10 cellular contexts compared by ENCODE assay signal in the genomic region with DNA sequence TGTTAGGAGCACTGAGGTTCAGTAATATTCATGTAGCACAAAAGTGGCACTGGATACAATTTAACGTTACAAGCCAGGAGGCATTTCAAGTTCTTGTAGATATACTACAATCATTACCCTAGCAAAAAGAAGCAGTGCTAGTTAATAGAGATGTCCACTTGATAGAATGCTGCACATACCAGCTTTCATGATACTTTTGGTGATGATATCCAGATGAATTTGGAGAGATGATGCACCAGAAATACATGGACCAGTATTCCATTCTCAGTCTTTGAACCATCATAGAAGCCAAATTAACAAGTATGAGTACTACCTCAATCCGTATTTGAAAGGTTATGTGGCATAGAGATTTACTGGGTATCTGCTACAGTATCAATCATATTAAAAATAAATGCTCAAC.
"Had no signal": no experiment of that assay in that cellular context is flagged by ENCODE, and none has a peak within 500 bp of the region (broad histone marks: within the 10 kb centered on the region; RNA-seq: fewer than 3 reads in every experiment).

No MANE protein-coding gene starts in this region.

- H3K4me1 ChIP-seq: HAP-1 had no signal

- H3K9me3 ChIP-seq: HAP-1 had no signal

- H3K9me3 Mint-ChIP-seq: GM23338, HFFc6 had no signal

- H3K4me3 ChIP-seq: GM23248, GM23338, HAP-1 had no signal

- H3K27ac ChIP-seq: GM23248 had no signal

- FAIRE-seq: H1, H54 had no signal

- H3K4me2 ChIP-seq: GM23338 had no signal

- H3K27ac Mint-ChIP-seq: GM23338, H9, HFFc6 had no signal

- H3K4me1 Mint-ChIP-seq: GM23338, H9 had no signal

- H3K36me3 ChIP-seq: HAP-1 had no signal

- DNase-seq: GM23248, GOT3, H7, H9, HCEC 1CT, HFFc6 had no signal

- H3K9ac ChIP-seq: GM23248 had no signal

- H2AFZ ChIP-seq: GM23248, GM23338 had no signal

- H3K4me3 Mint-ChIP-seq: GM23338, H9, HFFc6 had no signal
